ENCODE assay signal across 14 cellular contexts in the genomic region with DNA sequence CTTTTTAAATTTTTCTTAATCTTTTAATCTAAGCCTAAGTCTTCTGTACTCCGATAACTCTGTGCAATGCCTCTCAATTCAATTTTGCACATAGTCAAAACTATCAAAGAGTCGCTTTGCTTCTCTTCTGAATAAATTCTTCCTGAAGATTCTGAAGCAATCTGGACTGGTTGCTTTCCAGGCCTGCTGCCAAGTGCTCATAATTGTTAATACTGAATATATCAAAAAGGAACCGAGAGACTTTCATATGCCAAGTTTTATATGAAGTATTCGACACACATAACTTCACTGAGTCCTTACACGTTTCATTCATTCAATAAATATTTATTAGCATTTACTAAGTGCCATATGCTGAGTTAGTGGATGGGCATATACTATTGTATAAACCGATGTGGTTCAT.
DNase-seq lines count a peak whose midpoint lies in the region; ATAC-seq and TF ChIP-seq lines count a peak whose summit lies in the region.
"Had no signal": no experiment of that assay in that cellular context is flagged by ENCODE, and none has a peak within 500 bp of the region (broad histone marks: within the 10 kb centered on the region; RNA-seq: fewer than 3 reads in every experiment).

No MANE protein-coding gene starts in this region.

- no peaks in the 10 kb centered on the region for H3K36me3 ChIP-seq in tibial nerve
- H3K36me3 ChIP-seq in Caco-2 (ENCODE audit: control insufficient read depth, insufficient read depth, low read length): no peaks in the 10 kb centered on the region
- H3K36me3 ChIP-seq: BE2C, HAP-1 had no signal

- POLR2A ChIA-PET in Caco-2 (lab: Charles Lee): no interaction called here

- H3K27ac ChIP-seq in tibial nerve: no peak overlapping the region
- H3K27ac ChIP-seq: C4-2B had no signal

- ATAC-seq in Right ventricle myocardium superior (ENCODE audit: poor library complexity) (no peak), HG03135 (IDR thresholded peaks at IDR 0.05; ENCODE audit: unreplicated experiment) (no peak)

- intact Hi-C loops in Right ventricle myocardium superior (cut with DNase I): no loop called here
- intact Hi-C loops in cardiac septum (cut with DNase I): no loop called here
- intact Hi-C loops in Caco-2 (cut with micrococcal nuclease; ENCODE audit: unreplicated experiment): no loop called here

- no peak for TF ChIP-seq POLR2A in tibial nerve (IDR thresholded peaks at IDR 0.05)

- H3K4me1 ChIP-seq in tibial nerve: peaks cover 0 to 36% (median 3%) of the 10 kb centered on the region in 4 donors
- H3K4me1 ChIP-seq in Caco-2: no peaks in the 10 kb centered on the region
- H3K4me1 ChIP-seq: BE2C had no signal

- TF ChIP-seq EP300 in tibial nerve (IDR thresholded peaks at IDR 0.05): no peak

- no TSS peak for BruUV-seq in Caco-2 (replicated peaks; lab: Mats Ljungman, UMichigan)

- TF ChIP-seq CTCF in fibroblast of pulmonary artery (IDR thresholded peaks at IDR 0.05; ENCODE audit: low read length, missing control alignments): no peak
- no peak for TF ChIP-seq CTCF in nephron (IDR thresholded peaks at IDR 0.05; ENCODE audit: unreplicated experiment in 3 of 3)
- TF ChIP-seq CTCF in tibial nerve (IDR thresholded peaks at IDR 0.05): no peak
- TF ChIP-seq CTCF in Caco-2 (IDR thresholded peaks at IDR 0.05; ENCODE audit: insufficient read depth in 1 of 2, low read depth in 1 of 2, low read length in 1 of 2, severe bottlenecking in 1 of 2, unreplicated experiment in 1 of 2): no peak

- CTCF ChIA-PET in Caco-2 (lab: Charles Lee): no interaction called here

- WGBS in tibial nerve, 2 donors: 35 to 37% methylated on average over 6 of the region's 6 CpGs

- peak overlapping the region in 2 of 3 experiments; percentile 23 to 46 for H3K27ac Mint-ChIP-seq in nephron
- no peak overlapping the region for H3K27ac Mint-ChIP-seq in Caco-2 (ENCODE audit: unreplicated experiment)
- H3K27ac Mint-ChIP-seq: CD4-positive, alpha-beta memory T cell; IgD-negative memory B cell had no signal

- H3K4me3 ChIP-seq in fibroblast of pulmonary artery (replicated peaks; ENCODE audit: low read depth, low read length) (no peak overlapping the region), tibial nerve (no peak overlapping the region), Caco-2 (ENCODE audit: low read depth, low read length) (no peak overlapping the region)
- H3K4me3 ChIP-seq: HAP-1 had no signal

- H3K36me3 Mint-ChIP-seq in nephron (ENCODE audit: low read depth): no peaks in the 10 kb centered on the region
- no peaks in the 10 kb centered on the region for H3K36me3 Mint-ChIP-seq in Caco-2 (ENCODE audit: insufficient read depth, unreplicated experiment)
- H3K36me3 Mint-ChIP-seq: CD4-positive, alpha-beta memory T cell; IgD-negative memory B cell had no signal

- H3K9me3 Mint-ChIP-seq in nephron: no peaks in the 10 kb centered on the region
- H3K9me3 Mint-ChIP-seq in Caco-2 (ENCODE audit: unreplicated experiment): no peaks in the 10 kb centered on the region

- peaks cover 15% of the 10 kb centered on the region for H3K4me1 Mint-ChIP-seq in nephron
- H3K4me1 Mint-ChIP-seq in Caco-2 (ENCODE audit: low read depth, unreplicated experiment): no peaks in the 10 kb centered on the region
- H3K4me1 Mint-ChIP-seq: CD4-positive, alpha-beta memory T cell; IgD-negative memory B cell had no signal

- no peaks in the 10 kb centered on the region for H3K27me3 Mint-ChIP-seq in nephron (ENCODE audit: low read depth)
- H3K27me3 Mint-ChIP-seq in Caco-2 (ENCODE audit: insufficient read depth, unreplicated experiment): peaks cover 14% of the 10 kb centered on the region
- H3K27me3 Mint-ChIP-seq: IgD-negative memory B cell had no signal

- H3K27me3 ChIP-seq in tibial nerve (no peaks in the 10 kb centered on the region), Caco-2 (replicated peaks; ENCODE audit: control insufficient read depth, insufficient read depth, low read length) (no peaks in the 10 kb centered on the region)
- H3K27me3 ChIP-seq: BE2C had no signal

- DNase-seq in Right ventricle myocardium superior (peak; percentile 53), cardiac septum (ENCODE audit: low spot score) (no peak), fibroblast of pulmonary artery (ENCODE audit: low read depth) (peak; percentile 22), tibial nerve (ENCODE audit: low spot score in 2 of 2) (peak; percentile 16 to 50), AG20443 (ENCODE audit: low spot score) (no peak), Caco-2 (no peak)
- DNase-seq: BE2C; CD4-positive, alpha-beta memory T cell; DMS53 had no signal

- H3K4me3 Mint-ChIP-seq in nephron (no peak overlapping the region), Caco-2 (ENCODE audit: unreplicated experiment) (no peak overlapping the region)
- H3K4me3 Mint-ChIP-seq: CD4-positive, alpha-beta memory T cell; IgD-negative memory B cell had no signal

- H3K9me3 ChIP-seq in tibial nerve: no peaks in the 10 kb centered on the region
- no peaks in the 10 kb centered on the region for H3K9me3 ChIP-seq in Caco-2
- H3K9me3 ChIP-seq: BE2C, HAP-1 had no signal

Comparison
In these comparisons a context has a peak if more than half of its experiments do, and no peak if none do; other contexts are left out.
1. DNase-seq: peak in Right ventricle myocardium superior (single experiment), fibroblast of pulmonary artery (single experiment) and tibial nerve (2 of 2); none in cardiac septum (single experiment), AG20443 (single experiment) and Caco-2 (0 of 2).